Comparison of ENCODE assay signal across 20 cellular contexts in genomic region chr15:68143129-68143528, GRCh38.
A peak's percentile ranks its signal among the peaks of the same experiment; 100 is the strongest.
DNase-seq lines count a peak whose midpoint lies in the region; ATAC-seq, FAIRE-seq and TF ChIP-seq lines count a peak whose summit lies in the region.
"Had no signal": no experiment of that assay in that cellular context is flagged by ENCODE, and none has a peak within 500 bp of the region (broad histone marks: within the 10 kb centered on the region; RNA-seq: fewer than 3 reads in every experiment).

No MANE protein-coding gene starts in this region.

- no peaks in the 10 kb centered on the region for H3K9me3 Mint-ChIP-seq in MCF 10A (ENCODE audit: unreplicated experiment)
- H3K9me3 Mint-ChIP-seq in central memory CD8-positive, alpha-beta T cell, result no peaks in the 10 kb centered on the region
- H3K9me3 Mint-ChIP-seq in stimulated activated memory B cell treated with anti-CD40 and anti-IgM and Interleukin-4, amounts not matched to agents 10 μg/mL and 1 μg/mL and 100 μg/mL, for 72 hours, result no peaks in the 10 kb centered on the region
- H3K9me3 Mint-ChIP-seq: CD14-positive monocyte; CD4-positive, alpha-beta memory T cell; CD4-positive, CD25-positive, alpha-beta regulatory T cell; CD8-positive, alpha-beta memory T cell had no signal

- no peak overlapping the region for H2BK120ac ChIP-seq in IMR-90 (ENCODE audit: low read depth, low read length)

- H3K79me1 ChIP-seq in IMR-90 (ENCODE audit: low read depth in 1 of 2, low read length in 2 of 2), result peaks cover 6 to 35% of the 10 kb centered on the region in 2 experiments

- H3K4me2 ChIP-seq in mammary epithelial cell (ENCODE audit: insufficient read depth, low read depth, low read length) (no peak overlapping the region), A549 (no peak overlapping the region), IMR-90 (ENCODE audit: low read depth, low read length) (no peak overlapping the region)
- H3K4me2 ChIP-seq: BLaER1 had no signal

- H3K36me3 Mint-ChIP-seq in MCF 10A (ENCODE audit: insufficient read depth, unreplicated experiment), result peaks cover 37% of the 10 kb centered on the region
- peaks cover 24% of the 10 kb centered on the region for H3K36me3 Mint-ChIP-seq in central memory CD8-positive, alpha-beta T cell (ENCODE audit: insufficient read depth)
- peaks cover 28% of the 10 kb centered on the region for H3K36me3 Mint-ChIP-seq in stimulated activated memory B cell treated with anti-CD40 and anti-IgM and Interleukin-4, amounts not matched to agents 10 μg/mL and 1 μg/mL and 100 μg/mL, for 72 hours

- H2AK9ac ChIP-seq in IMR-90 (replicated peaks; ENCODE audit: low read depth, low read length, poor library complexity), result no peak overlapping the region

- H3K9me3 ChIP-seq in mammary epithelial cell (replicated peaks; ENCODE audit: insufficient read depth, low read length) (no peaks in the 10 kb centered on the region), A549 (no peaks in the 10 kb centered on the region), IMR-90 (ENCODE audit: control insufficient read depth, insufficient read depth, low read length) (no peaks in the 10 kb centered on the region)
- H3K9me3 ChIP-seq: BE2C had no signal

- in situ Hi-C loops in mammary epithelial cell (cut with MboI; ENCODE audit: low sequenced_read_pairs in 2 of 2) (no loop called here), IMR-90 (cut with MboI; ENCODE audit: low sequenced_read_pairs) (no loop called here)

- H3K9me1 ChIP-seq in IMR-90 (ENCODE audit: insufficient read depth, low read length), result no peaks in the 10 kb centered on the region; the same call in 1 of the 2 replicates

- CTCF ChIA-PET in MCF 10A (lab: Yijun Ruan, JAX), result interaction anchor here (0.6 kb wide), 1 partner anchor 9 kb away, joined by 3 read pairs; no protein-coding TSS in a partner anchor
- CTCF ChIA-PET in mammary epithelial cell (lab: Charles Lee; ENCODE audit: low non-redundant PET), result no interaction called here
- CTCF ChIA-PET in A549 (lab: Yijun Ruan, JAX), result interaction anchor here (1.9 to 2.3 kb wide), 2 partner anchors 12 to 279 kb away, joined by 5 to 12 read pairs; no protein-coding TSS in a partner anchor
- CTCF ChIA-PET in IMR-90 (lab: Yijun Ruan, JAX), result no interaction called here

- no peak overlapping the region for H2BK20ac ChIP-seq in IMR-90 (ENCODE audit: low read depth, low read length)

- no peak overlapping the region for H3K27ac Mint-ChIP-seq in MCF 10A (ENCODE audit: low read depth, unreplicated experiment)
- H3K27ac Mint-ChIP-seq in central memory CD8-positive, alpha-beta T cell (ENCODE audit: low read depth), result peak overlapping the region; percentile 35
- no peak overlapping the region for H3K27ac Mint-ChIP-seq in stimulated activated memory B cell treated with anti-CD40 and anti-IgM and Interleukin-4, amounts not matched to agents 10 μg/mL and 1 μg/mL and 100 μg/mL, for 72 hours
- H3K27ac Mint-ChIP-seq: CD4-positive, CD25-positive, alpha-beta regulatory T cell had no signal

- peaks cover 8% of the 10 kb centered on the region for H3K4me1 Mint-ChIP-seq in MCF 10A (ENCODE audit: insufficient read depth, unreplicated experiment)
- peaks cover 40% of the 10 kb centered on the region for H3K4me1 Mint-ChIP-seq in central memory CD8-positive, alpha-beta T cell
- H3K4me1 Mint-ChIP-seq in stimulated activated memory B cell treated with anti-CD40 and anti-IgM and Interleukin-4, amounts not matched to agents 10 μg/mL and 1 μg/mL and 100 μg/mL, for 72 hours, result peaks cover 8% of the 10 kb centered on the region
- H3K4me1 Mint-ChIP-seq: CD14-positive monocyte had no signal

- H3K27ac ChIP-seq in mammary epithelial cell (ENCODE audit: insufficient read depth, low read depth, low read length) (no peak overlapping the region), A549 (no peak overlapping the region), IMR-90 (ENCODE audit: insufficient read depth, low read length) (no peak overlapping the region)
- H3K27ac ChIP-seq: 22Rv1, BLaER1 had no signal

- no peak overlapping the region for H4K5ac ChIP-seq in IMR-90 (ENCODE audit: low read depth, low read length)

- DNase-seq in MCF 10A (ENCODE audit: unreplicated experiment) (no peak), mammary epithelial cell (no peak), A549 (ENCODE audit: low read depth in 1 of 2, low spot score in 1 of 2) (no peak), IMR-90 (no peak), NCI-H2171 treated with DMSO at 0.1 percent for 48 hours (lab: John Stamatoyannopoulos, UW) (no peak)
- DNase-seq in central memory CD8-positive, alpha-beta T cell (ENCODE audit: low spot score in 2 of 2), result no peak
- DNase-seq: ACHN; BE2C; C1 segment of cervical spinal cord; CD4-positive, alpha-beta memory T cell; CD4-positive, CD25-positive, alpha-beta regulatory T cell; CD8-positive, alpha-beta memory T cell; COR-L47; DMS79 treated with DMSO at 0.1 percent for 48 hours; GF-D8 had no signal

- H3K14ac ChIP-seq in IMR-90 (replicated peaks; ENCODE audit: low read depth, low read length), result no peak overlapping the region

- no peak overlapping the region for H3K56ac ChIP-seq in IMR-90 (ENCODE audit: extremely low read depth, insufficient read depth, low read length)

- no peak for TF ChIP-seq RAD21 in A549 (conservative IDR thresholded peaks at IDR 0.05 in 1 of 2, IDR thresholded peaks at IDR 0.05 in 1 of 2)
- TF ChIP-seq RAD21 in IMR-90 (IDR thresholded peaks at IDR 0.05; ENCODE audit: low read length), result no peak

- H3K9ac ChIP-seq in mammary epithelial cell (ENCODE audit: insufficient read depth, low read length) (no peak overlapping the region), IMR-90 (ENCODE audit: low read depth, low read length) (no peak overlapping the region)
- H3K9ac ChIP-seq: BLaER1 had no signal

- no peak overlapping the region for H4K91ac ChIP-seq in IMR-90 (ENCODE audit: insufficient read depth, low read depth, low read length)

- no peak overlapping the region for H3K4ac ChIP-seq in IMR-90 (ENCODE audit: low read depth, low read length)

- BruUV-seq in MCF 10A (replicated peaks; lab: Mats Ljungman, UMichigan) (TSS peak; percentile 19), mammary epithelial cell (replicated peaks; lab: Mats Ljungman, UMichigan) (no TSS peak), IMR-90 (replicated peaks; lab: Mats Ljungman, UMichigan) (no TSS peak)

- H3K36me3 ChIP-seq in mammary epithelial cell (ENCODE audit: insufficient read depth, low read length) (peaks cover 10% of the 10 kb centered on the region), IMR-90 (ENCODE audit: control insufficient read depth, insufficient read depth, low read length) (peaks cover 6% of the 10 kb centered on the region)

- H3K23ac ChIP-seq in IMR-90 (ENCODE audit: low read depth, low read length), result no peak overlapping the region

- 100% methylated on average over 2 of the region's 2 CpGs for WGBS in mammary epithelial cell (ENCODE audit: low coverage, missing lambda C conversion rate)
- WGBS in A549 (ENCODE audit: missing lambda C conversion rate), result 87% methylated on average over 2 of the region's 2 CpGs
- no CpG with 5 or more reads among the region's 2 CpGs for WGBS in IMR-90 (ENCODE audit: extremely low coverage in 2 of 2, insufficient read length in 1 of 2), 2 experiments

- intact Hi-C loops in MCF 10A (cut with micrococcal nuclease) (no loop called here), mammary epithelial cell (cut with micrococcal nuclease) (no loop called here), IMR-90 (cut with micrococcal nuclease) (no loop called here)

- dilution Hi-C loops in mammary epithelial cell (cut with HindIII; ENCODE audit: low sequenced_read_pairs) (no loop called here), IMR-90 (cut with HindIII; ENCODE audit: low sequenced_read_pairs, unreplicated experiment) (no loop called here)

- H3K4me3 ChIP-seq in mammary epithelial cell (replicated peaks in 1 of 3; ENCODE audit: insufficient read depth in 1 of 3, low read depth in 2 of 3, low read length in 3 of 3) (no peak overlapping the region), A549 (no peak overlapping the region), IMR-90 (ENCODE audit: insufficient read depth, low read depth, low read length) (no peak overlapping the region)
- H3K4me3 ChIP-seq: BLaER1 had no signal

- H3K4me3 Mint-ChIP-seq in MCF 10A (ENCODE audit: unreplicated experiment), result no peak overlapping the region
- no peak overlapping the region for H3K4me3 Mint-ChIP-seq in central memory CD8-positive, alpha-beta T cell
- no peak overlapping the region for H3K4me3 Mint-ChIP-seq in stimulated activated memory B cell treated with anti-CD40 and anti-IgM and Interleukin-4, amounts not matched to agents 10 μg/mL and 1 μg/mL and 100 μg/mL, for 72 hours
- H3K4me3 Mint-ChIP-seq: CD14-positive monocyte; CD4-positive, alpha-beta memory T cell; CD4-positive, CD25-positive, alpha-beta regulatory T cell; CD8-positive, alpha-beta memory T cell had no signal

- H2AFZ ChIP-seq in mammary epithelial cell (ENCODE audit: low read depth, low read length), result no peak overlapping the region
- H2AFZ ChIP-seq in IMR-90 (replicated peaks; ENCODE audit: low read length, poor library complexity), result no peak overlapping the region

- POLR2A ChIA-PET in MCF 10A (lab: Yijun Ruan, JAX), result no interaction called here
- POLR2A ChIA-PET in A549 (lab: Yijun Ruan, JAX), result no interaction called here
- POLR2A ChIA-PET in IMR-90 (lab: Charles Lee; ENCODE audit: unreplicated experiment), result no interaction called here

- no peak overlapping the region for H3K18ac ChIP-seq in IMR-90 (ENCODE audit: low read depth, low read length)

- H3K27me3 ChIP-seq in mammary epithelial cell (ENCODE audit: insufficient read depth, low read length) (no peaks in the 10 kb centered on the region), IMR-90 (ENCODE audit: control insufficient read depth, insufficient read depth, low read length) (no peaks in the 10 kb centered on the region)
- H3K27me3 ChIP-seq: BE2C, BLaER1 had no signal

- no peaks in the 10 kb centered on the region for H3K27me3 Mint-ChIP-seq in MCF 10A (ENCODE audit: insufficient read depth, unreplicated experiment)
- H3K27me3 Mint-ChIP-seq in central memory CD8-positive, alpha-beta T cell, result no peaks in the 10 kb centered on the region
- no peaks in the 10 kb centered on the region for H3K27me3 Mint-ChIP-seq in stimulated activated memory B cell treated with anti-CD40 and anti-IgM and Interleukin-4, amounts not matched to agents 10 μg/mL and 1 μg/mL and 100 μg/mL, for 72 hours
- H3K27me3 Mint-ChIP-seq: CD4-positive, alpha-beta memory T cell; CD4-positive, CD25-positive, alpha-beta regulatory T cell; CD8-positive, alpha-beta memory T cell had no signal

- peaks cover 25% of the 10 kb centered on the region for H3K79me2 ChIP-seq in mammary epithelial cell (ENCODE audit: insufficient read depth, low read length)

- TF ChIP-seq CTCF in MCF 10A (IDR thresholded peaks at IDR 0.05; ENCODE audit: unreplicated experiment) (no peak), mammary epithelial cell (conservative IDR thresholded peaks at IDR 0.05 in 1 of 2, IDR thresholded peaks at IDR 0.05 in 1 of 2; ENCODE audit: extremely low read depth in 1 of 2, insufficient read depth in 1 of 2, low read depth in 1 of 2, low read length in 2 of 2) (no peak), A549 (IDR thresholded peaks at IDR 0.05) (no peak), IMR-90 (conservative IDR thresholded peaks at IDR 0.05; ENCODE audit: low read depth, low read length) (no peak)

- TF ChIP-seq EP300 in A549 (IDR thresholded peaks at IDR 0.05), result no peak

- H3K4me1 ChIP-seq in mammary epithelial cell (ENCODE audit: insufficient read depth, low read length), result peaks cover 13% of the 10 kb centered on the region
- peaks cover 8% of the 10 kb centered on the region for H3K4me1 ChIP-seq in A549
- H3K4me1 ChIP-seq in IMR-90 (ENCODE audit: control insufficient read depth, insufficient read depth, low read length), result peaks cover 2% of the 10 kb centered on the region; the same call in 1 of the 2 replicates
- H3K4me1 ChIP-seq: BE2C, BLaER1 had no signal

- no peak for ATAC-seq in A549
- ATAC-seq in IMR-90 (ENCODE audit: low read depth), result no peak
- ATAC-seq in central memory CD8-positive, alpha-beta T cell (replicated peaks; ENCODE audit: extremely low read depth, poor library complexity, severe bottlenecking), result no peak
- ATAC-seq in stimulated activated memory B cell treated with anti-CD40 and anti-IgM and Interleukin-4, amounts not matched to agents 10 μg/mL and 1 μg/mL and 100 μg/mL, for 72 hours, result no peak

- H2BK5ac ChIP-seq in IMR-90 (ENCODE audit: low read depth, low read length, poor library complexity, severe bottlenecking), result no peak overlapping the region

- H4K20me1 ChIP-seq in mammary epithelial cell (ENCODE audit: insufficient read depth, low read length) (no peaks in the 10 kb centered on the region), IMR-90 (ENCODE audit: insufficient read depth, low read length) (peaks cover 9% of the 10 kb centered on the region; the same call in 1 of the 2 replicates)

- no peak overlapping the region for H4K8ac ChIP-seq in IMR-90 (ENCODE audit: low read depth in 2 of 2, low read length in 2 of 2)

- peak; percentile 36 for FAIRE-seq in A549 (lab: Jason Lieb, UNC)
- FAIRE-seq: GM12891 had no signal

- H2AK5ac ChIP-seq in IMR-90 (ENCODE audit: low read depth, low read length), result no peak overlapping the region

- no peak overlapping the region for H2BK15ac ChIP-seq in IMR-90 (ENCODE audit: low read depth, low read length)

- no peak for TF ChIP-seq POLR2A in A549 (IDR thresholded peaks at IDR 0.05; ENCODE audit: low read length)
- no peak for TF ChIP-seq POLR2A in IMR-90 (IDR thresholded peaks at IDR 0.05; ENCODE audit: low read depth, low read length)

Comparison
In these comparisons a context has a peak if more than half of its experiments do, and no peak if none do; other contexts are left out.
1. CTCF ChIA-PET loops: an anchor here in MCF 10A (0.6 kb wide) and A549 (1.9 to 2.3 kb wide); none called in mammary epithelial cell and IMR-90.